In the genomic region with DNA sequence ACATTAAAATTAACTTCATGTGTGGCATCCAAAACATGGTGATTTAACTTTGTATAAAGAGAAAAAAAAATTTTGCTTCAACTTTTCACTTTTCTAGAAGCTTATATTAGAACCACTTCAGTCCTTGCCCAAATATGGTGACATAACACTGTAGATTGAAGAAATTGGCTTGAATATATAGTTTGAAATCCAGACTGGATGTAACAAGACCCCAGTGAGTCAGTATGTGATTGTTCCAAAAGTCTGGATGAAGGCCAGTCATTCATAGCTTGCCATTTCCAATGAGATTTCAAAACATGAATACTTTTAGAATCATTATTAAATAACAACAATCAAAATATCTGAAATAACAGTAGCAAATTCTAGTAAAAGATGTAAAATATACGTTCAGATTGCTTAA, we compare ENCODE assay signal across 14 cellular contexts.
A peak's percentile ranks its signal among the peaks of the same experiment; 100 is the strongest.
DNase-seq lines count a peak whose midpoint lies in the region; ATAC-seq and TF ChIP-seq lines count a peak whose summit lies in the region.
"Had no signal": no experiment of that assay in that cellular context is flagged by ENCODE, and none has a peak within 500 bp of the region (broad histone marks: within the 10 kb centered on the region; RNA-seq: fewer than 3 reads in every experiment).

No MANE protein-coding gene starts in this region.

- peak; percentile 96 for ATAC-seq in SK-N-SH treated with all-trans-retinoic acid at 6 μM for 48 hours
- ATAC-seq in GM21717 (IDR thresholded peaks at IDR 0.05; ENCODE audit: unreplicated experiment): no peak
- ATAC-seq in HG03045 (IDR thresholded peaks at IDR 0.05; ENCODE audit: unreplicated experiment): no peak
- ATAC-seq: naive thymus-derived CD8-positive, alpha-beta T cell had no signal

- DNase-seq in EH (ENCODE audit: low read depth) (peak; percentile 88), fibroblast of the aortic adventitia (ENCODE audit: low read depth) (peak; percentile 98), pons (ENCODE audit: low spot score) (peak; percentile 38)
- DNase-seq in activated CD8-positive, alpha-beta memory T cell treated with anti-CD3 and anti-CD28 coated beads, Interleukin-2, amount 50 U/mL, for 4 hours: no peak
- no peak for DNase-seq in stimulated activated CD4-positive, alpha-beta T cell treated with anti-CD3 and anti-CD28 coated beads, Interleukin-2, amount 100 ng/mL, for 24 hours
- DNase-seq: activated CD4-positive, alpha-beta T cell treated with anti-CD3 and anti-CD28 coated beads, Interleukin-2, amount 50 U/mL, for 48 hours; activated naive CD4-positive, alpha-beta T cell; KG1; naive thymus-derived CD8-positive, alpha-beta T cell; NCI-H1930; NK-92 treated with Interleukin-12 subunit alpha and Interleukin-12 subunit beta, amount 100 ng/mL, for 24 hours had no signal

- H3K4me3 ChIP-seq in fibroblast of the aortic adventitia (ENCODE audit: low read depth, low read length): no peak overlapping the region

- no peak for TF ChIP-seq CTCF in fibroblast of the aortic adventitia (IDR thresholded peaks at IDR 0.05; ENCODE audit: insufficient read depth, low read length)

TF ChIP-seq in SK-N-SH treated with all-trans-retinoic acid at 6 μM for 48 hours, 23 proteins besides CTCF, POLR2A, EP300 and RAD21:
- TF ChIP-seq TOX (CRISPR knock-in tag; IDR thresholded peaks at IDR 0.05; ENCODE audit: borderline replicate concordance): no peak

Comparison
In these comparisons a context has a peak if more than half of its experiments do, and no peak if none do; other contexts are left out.
1. DNase-seq: peak in EH (single experiment), fibroblast of the aortic adventitia (single experiment) and pons (single experiment); none in activated CD8-positive, alpha-beta memory T cell treated with anti-CD3 and anti-CD28 coated beads, Interleukin-2, amount 50 U/mL, for 4 hours (single experiment) and stimulated activated CD4-positive, alpha-beta T cell treated with anti-CD3 and anti-CD28 coated beads, Interleukin-2, amount 100 ng/mL, for 24 hours (0 of 2).